16 cellular contexts compared by ENCODE assay signal in genomic region chr19:33443638-33444195, GRCh38.
"Had no signal": no experiment of that assay in that cellular context is flagged by ENCODE, and none has a peak within 500 bp of the region (broad histone marks: within the 10 kb centered on the region; RNA-seq: fewer than 3 reads in every experiment).

No MANE protein-coding gene starts in this region.

- H3K4me1 ChIP-seq: adrenal gland, esophagus squamous epithelium had no signal

- H3K36me3 ChIP-seq: adrenal gland, WERI-Rb-1 had no signal

- ATAC-seq: activated naive CD4-positive, alpha-beta T cell treated with anti-CD3 and anti-CD28 coated beads, Interleukin-2, amount 50 U/mL, for 72 hours; activated T-cell treated with anti-CD3 and anti-CD28 coated beads, Interleukin-2, amount 50 U/mL, for 72 hours; effector memory CD8-positive, alpha-beta T cell; stimulated activated naive B cell treated with anti-CD40 and anti-IgM and Interleukin-4, amounts not matched to agents 10 μg/mL and 1 μg/mL and 100 μg/mL, for 72 hours had no signal

- H3K27ac ChIP-seq: adrenal gland, esophagus squamous epithelium, WERI-Rb-1 had no signal

- H3K4me3 ChIP-seq: adrenal gland, esophagus squamous epithelium, lung, smooth muscle cell had no signal

- DNase-seq: activated CD4-positive, alpha-beta T cell treated with anti-CD3 and anti-CD28 coated beads for 1 hour; activated CD8-positive, alpha-beta memory T cell treated with anti-CD3 and anti-CD28 coated beads for 24 hours; activated CD8-positive, alpha-beta memory T cell treated with anti-CD3 and anti-CD28 coated beads, Interleukin-2, amount 50 U/mL, for 48 hours; activated gamma-delta T cell treated with Interleukin-2 at 50 U/mL for 16 hours; activated T-cell treated with anti-CD3 and anti-CD28 coated beads, Interleukin-2, amount 50 U/mL, for 72 hours; dermis blood vessel endothelial cell; effector memory CD8-positive, alpha-beta T cell; esophagus squamous epithelium; immature natural killer cell; nucleus accumbens; stimulated activated naive B cell treated with anti-CD40 and anti-IgM and Interleukin-4, amounts not matched to agents 10 μg/mL and 1 μg/mL and 100 μg/mL, for 72 hours; WERI-Rb-1 had no signal

- H3K9me3 ChIP-seq: adrenal gland, esophagus squamous epithelium had no signal

- H3K27me3 ChIP-seq: adrenal gland, esophagus squamous epithelium had no signal
